In genomic region chr5:180208038-180208434, GRCh38 we compare ENCODE assay signal across 10 cellular contexts. TPM values are rescaled to one million over a fixed set of nuclear protein-coding genes. Genes with fewer than 3 reads are reported as not detected.
A peak's percentile ranks its signal among the peaks of the same experiment; 100 is the strongest.
DNase-seq lines count a peak whose midpoint lies in the region; ATAC-seq and TF ChIP-seq lines count a peak whose summit lies in the region.
"Had no signal": no experiment of that assay in that cellular context is flagged by ENCODE, and none has a peak within 500 bp of the region (broad histone marks: within the 10 kb centered on the region; RNA-seq: fewer than 3 reads in every experiment).

No MANE protein-coding gene starts in this region.

- peaks cover 64% of the 10 kb centered on the region for H3K27me3 Mint-ChIP-seq in CD4-positive, alpha-beta T cell
- peaks cover 8% of the 10 kb centered on the region for H3K27me3 Mint-ChIP-seq in neural progenitor cell (ENCODE audit: insufficient read depth, low read depth)

- H3K4me2 ChIP-seq in neural progenitor cell = peak overlapping the region; percentile 84

- H3K27me3 ChIP-seq in CD4-positive, alpha-beta T cell (ENCODE audit: control insufficient read depth, insufficient read depth, low read length) = peaks cover 39% of the 10 kb centered on the region
- H3K27me3 ChIP-seq in duodenal mucosa (ENCODE audit: control insufficient read depth in 1 of 2, insufficient read depth in 2 of 2, low read length in 2 of 2) (peaks cover 10 to 12% of the 10 kb centered on the region in 2 donors), neural progenitor cell (peaks cover 35% of the 10 kb centered on the region)

- no peak overlapping the region for H3K27ac ChIP-seq in CD4-positive, alpha-beta T cell (ENCODE audit: low read depth, low read length)
- H3K27ac ChIP-seq in duodenal mucosa (ENCODE audit: low read depth, low read length) (no peak overlapping the region), neural progenitor cell (no peak overlapping the region)

- H3K36me3 ChIP-seq in duodenal mucosa (ENCODE audit: control insufficient read depth in 1 of 2, insufficient read depth in 2 of 2, low read length in 2 of 2) (no peaks in the 10 kb centered on the region), neural progenitor cell (no peaks in the 10 kb centered on the region)

- H3K79me2 ChIP-seq in neural progenitor cell (ENCODE audit: low read depth) = no peaks in the 10 kb centered on the region

- H3K4me3 Mint-ChIP-seq in CD4-positive, alpha-beta T cell = peak overlapping the region; percentile 71
- peak overlapping the region; percentile 80 for H3K4me3 Mint-ChIP-seq in neural progenitor cell
- H3K4me3 Mint-ChIP-seq: T-helper 1 cell treated with Interleukin-12 subunit alpha and Interleukin-12 subunit beta and Interleukin-4 antibody, amounts not matched to agents 30 μg/mL and 1 μg/mL, for 36 hours had no signal

- no peaks in the 10 kb centered on the region for H3K9me3 ChIP-seq in CD4-positive, alpha-beta T cell (ENCODE audit: control insufficient read depth, low read length)
- H3K9me3 ChIP-seq in duodenal mucosa (ENCODE audit: control insufficient read depth in 1 of 2, low read length in 2 of 2) = no peaks in the 10 kb centered on the region
- no peaks in the 10 kb centered on the region for H3K9me3 ChIP-seq in neural progenitor cell (ENCODE audit: low read depth)
- H3K9me3 ChIP-seq: mucosa of descending colon had no signal

- POLR2A ChIA-PET in CD4-positive, alpha-beta T cell (lab: Charles Lee) = interaction anchor here (0.9 kb wide), 1 partner anchor 585 kb away, joined by 3 read pairs; no protein-coding TSS in a partner anchor

- no peaks in the 10 kb centered on the region for H3K36me3 Mint-ChIP-seq in CD4-positive, alpha-beta T cell (ENCODE audit: low read depth)
- no peaks in the 10 kb centered on the region for H3K36me3 Mint-ChIP-seq in neural progenitor cell

- no peak for DNase-seq in CD4-positive, alpha-beta T cell
- DNase-seq in Jurkat, Clone E6-1 (ENCODE audit: low read depth, low spot score) = no peak
- DNase-seq in neural progenitor cell (ENCODE audit: low spot score) = peak; percentile 11
- DNase-seq in GM19240 (ENCODE audit: insufficient read length, low spot score) = no peak
- DNase-seq in middle frontal gyrus (ENCODE audit: extremely low spot score, low spot score) = no peak
- DNase-seq in NCI-H510A (lab: John Stamatoyannopoulos, UW) = no peak

- H3F3A ChIP-seq in neural progenitor cell (ENCODE audit: low read depth) = peaks cover 7% of the 10 kb centered on the region

- no peak overlapping the region for H2AFZ ChIP-seq in neural progenitor cell (replicated peaks)

- H3K4me1 Mint-ChIP-seq in CD4-positive, alpha-beta T cell (ENCODE audit: low read depth) = peaks cover 12% of the 10 kb centered on the region
- H3K4me1 Mint-ChIP-seq in neural progenitor cell = peaks cover 8% of the 10 kb centered on the region

- H3K4me1 ChIP-seq in duodenal mucosa (ENCODE audit: control insufficient read depth in 1 of 2, insufficient read depth in 2 of 2, low read length in 2 of 2) (peaks cover 4 to 6% of the 10 kb centered on the region in 2 donors), neural progenitor cell (no peaks in the 10 kb centered on the region)

- H3K4me3 ChIP-seq in Jurkat, Clone E6-1 (ENCODE audit: low read length) = peak overlapping the region; percentile 44
- H3K4me3 ChIP-seq in duodenal mucosa (ENCODE audit: low read depth in 1 of 2, low read length in 2 of 2) (peak overlapping the region; percentile 46 to 55), neural progenitor cell (peak overlapping the region; percentile 54)
- H3K4me3 ChIP-seq: mucosa of descending colon had no signal

- H3K9me3 Mint-ChIP-seq in CD4-positive, alpha-beta T cell = no peaks in the 10 kb centered on the region
- H3K9me3 Mint-ChIP-seq in neural progenitor cell = no peaks in the 10 kb centered on the region
- H3K9me3 Mint-ChIP-seq: T-helper 1 cell treated with Interleukin-12 subunit alpha and Interleukin-12 subunit beta and Interleukin-4 antibody, amounts not matched to agents 30 μg/mL and 1 μg/mL, for 36 hours had no signal

- no peaks in the 10 kb centered on the region for H4K20me1 ChIP-seq in neural progenitor cell (ENCODE audit: low read depth)

- no peak for ATAC-seq in CD4-positive, alpha-beta T cell (ENCODE audit: poor library complexity)
- no peak for ATAC-seq in HG02623 (IDR thresholded peaks at IDR 0.05; ENCODE audit: unreplicated experiment)
- ATAC-seq: mucosa of descending colon had no signal

- intact Hi-C loops in CD4-positive, alpha-beta T cell (cut with DNase I, micrococcal nuclease) = loop anchor here (10.0 kb wide), 1 partner anchor 117 kb away; no protein-coding TSS in a partner anchor

- no peak overlapping the region for H3K27ac Mint-ChIP-seq in CD4-positive, alpha-beta T cell
- peak overlapping the region; percentile 72 for H3K27ac Mint-ChIP-seq in neural progenitor cell
- H3K27ac Mint-ChIP-seq: T-helper 1 cell treated with Interleukin-12 subunit alpha and Interleukin-12 subunit beta and Interleukin-4 antibody, amounts not matched to agents 30 μg/mL and 1 μg/mL, for 36 hours had no signal

- H3K9ac ChIP-seq in duodenal mucosa (ENCODE audit: low read depth in 1 of 2, low read length in 2 of 2) (no peak overlapping the region), neural progenitor cell (no peak overlapping the region)

- no peak for TF ChIP-seq CTCF in CD4-positive, alpha-beta T cell (IDR thresholded peaks at IDR 0.05)
- TF ChIP-seq CTCF in neural progenitor cell (IDR thresholded peaks at IDR 0.05) = no peak

- CTCF ChIA-PET in CD4-positive, alpha-beta T cell (lab: Charles Lee) = interaction anchor here (1.5 kb wide), 1 partner anchor 121 kb away, joined by 5 read pairs; no protein-coding TSS in a partner anchor

RNA-seq across cellular contexts. Expression of gene RASGEF1C, which starts 1.0 kb away (rescaled TPM):
- not detected for total RNA-seq in CD4-positive, alpha-beta T cell
- 1.0 TPM for polyA plus RNA-seq in Jurkat, Clone E6-1 (2012; ENCODE audit: insufficient read depth, insufficient read length)
- total RNA-seq in neural progenitor cell (ENCODE audit: low replicate concordance) = 0.26 and 1.7 TPM in 2 replicates
